In the genomic region with DNA sequence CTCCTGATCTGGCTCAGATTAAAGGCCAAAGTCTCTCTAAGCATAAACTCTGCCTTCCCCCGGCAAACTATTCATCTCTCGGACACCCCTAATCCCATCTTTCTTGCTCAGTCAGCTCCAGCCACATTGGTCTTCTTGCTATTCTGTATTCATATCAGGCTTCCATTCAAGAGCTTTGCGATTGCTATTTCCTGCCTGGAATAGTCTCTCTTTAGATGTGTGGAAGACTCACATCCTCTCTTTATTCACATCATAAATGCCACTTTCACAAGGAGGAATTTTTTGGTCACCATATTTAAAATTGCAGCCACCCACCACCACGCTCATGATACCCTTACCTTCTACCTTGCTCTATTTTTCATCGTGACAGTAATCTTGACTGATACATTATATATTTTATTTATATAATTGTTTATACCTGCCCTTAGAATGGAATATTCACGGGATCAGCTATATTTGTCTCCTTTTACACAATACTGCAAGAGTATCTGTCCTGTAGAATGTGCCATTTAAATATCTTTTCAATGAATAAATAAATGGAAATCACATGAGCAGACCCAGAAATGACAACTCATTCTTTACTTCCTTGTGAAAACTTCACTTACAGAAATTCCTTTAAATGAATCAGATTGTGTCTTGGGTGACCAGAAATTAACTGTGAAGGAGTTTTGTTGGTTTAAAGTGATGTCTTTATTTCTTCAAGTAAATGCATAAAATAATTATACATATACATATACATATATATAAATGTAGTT, we compare ENCODE assay signal across 20 cellular contexts.
DNase-seq lines count a peak whose midpoint lies in the region; TF ChIP-seq lines count a peak whose summit lies in the region.
"Had no signal": no experiment of that assay in that cellular context is flagged by ENCODE, and none has a peak within 500 bp of the region (broad histone marks: within the 10 kb centered on the region; RNA-seq: fewer than 3 reads in every experiment).

No MANE protein-coding gene starts in this region.

- TF ChIP-seq CTCF in brain microvascular endothelial cell (IDR thresholded peaks at IDR 0.05; ENCODE audit: low read depth, low read length, missing control alignments) = no peak
- no peak for TF ChIP-seq CTCF in osteocyte (IDR thresholded peaks at IDR 0.05)
- no peak for TF ChIP-seq CTCF in Calu3 (IDR thresholded peaks at IDR 0.05; ENCODE audit: unreplicated experiment)

- no TSS peak for BruUV-seq in Calu3 (replicated peaks; lab: Mats Ljungman, UMichigan)

- peak overlapping the region; percentile 85 for H3K27ac ChIP-seq in brain microvascular endothelial cell
- H3K27ac ChIP-seq: A549, KMS-11 had no signal

- CTCF ChIA-PET in Calu3 (lab: Charles Lee) = no interaction called here

- H3K27ac Mint-ChIP-seq in osteocyte (ENCODE audit: unreplicated experiment) (peak overlapping the region; percentile 91), Calu3 (ENCODE audit: unreplicated experiment) (no peak overlapping the region)
- no peak overlapping the region for H3K27ac Mint-ChIP-seq in activated T-helper 2 cell treated with anti-CD3 and anti-CD28 coated beads, Interferon-gamma antibody, Interleukin-2, Interleukin-4, amounts not matched to agents 10 μg/mL and 5 μg/mL and 100 μg/mL, durations not matched to agents 14 hours and 24 hours and 36 hours
- H3K27ac Mint-ChIP-seq: H9 had no signal

- intact Hi-C loops in posterior vena cava (cut with DNase I) (no loop called here), Calu3 (cut with micrococcal nuclease; ENCODE audit: unreplicated experiment) (no loop called here)
- intact Hi-C loops in activated T-helper 2 cell treated with anti-CD3 and anti-CD28 coated beads, Interferon-gamma antibody, Interleukin-2, Interleukin-4, amounts not matched to agents 10 μg/mL and 5 μg/mL and 100 μg/mL, durations not matched to agents 14 hours and 24 hours and 36 hours (cut with micrococcal nuclease) = no loop called here

- H3K9me3 Mint-ChIP-seq in osteocyte (ENCODE audit: unreplicated experiment) = peaks cover 19% of the 10 kb centered on the region
- peaks cover 15% of the 10 kb centered on the region for H3K9me3 Mint-ChIP-seq in activated T-helper 2 cell treated with anti-CD3 and anti-CD28 coated beads, Interferon-gamma antibody, Interleukin-2, Interleukin-4, amounts not matched to agents 10 μg/mL and 5 μg/mL and 100 μg/mL, durations not matched to agents 14 hours and 24 hours and 36 hours
- H3K9me3 Mint-ChIP-seq in Calu3 (ENCODE audit: low read depth, unreplicated experiment) = peaks cover 18% of the 10 kb centered on the region

- H3K36me3 Mint-ChIP-seq in osteocyte (ENCODE audit: unreplicated experiment) = peaks cover 11% of the 10 kb centered on the region
- no peaks in the 10 kb centered on the region for H3K36me3 Mint-ChIP-seq in activated T-helper 2 cell treated with anti-CD3 and anti-CD28 coated beads, Interferon-gamma antibody, Interleukin-2, Interleukin-4, amounts not matched to agents 10 μg/mL and 5 μg/mL and 100 μg/mL, durations not matched to agents 14 hours and 24 hours and 36 hours (ENCODE audit: low read depth)
- no peaks in the 10 kb centered on the region for H3K36me3 Mint-ChIP-seq in Calu3 (ENCODE audit: insufficient read depth, unreplicated experiment)

- no peaks in the 10 kb centered on the region for H3K27me3 Mint-ChIP-seq in osteocyte (ENCODE audit: unreplicated experiment)
- no peaks in the 10 kb centered on the region for H3K27me3 Mint-ChIP-seq in activated T-helper 2 cell treated with anti-CD3 and anti-CD28 coated beads, Interferon-gamma antibody, Interleukin-2, Interleukin-4, amounts not matched to agents 10 μg/mL and 5 μg/mL and 100 μg/mL, durations not matched to agents 14 hours and 24 hours and 36 hours (ENCODE audit: low read depth)
- no peaks in the 10 kb centered on the region for H3K27me3 Mint-ChIP-seq in Calu3 (ENCODE audit: unreplicated experiment)

- H3K27me3 ChIP-seq in brain microvascular endothelial cell (replicated peaks) = no peaks in the 10 kb centered on the region
- H3K27me3 ChIP-seq: BE2C had no signal

- no peak overlapping the region for H3K4me3 ChIP-seq in brain microvascular endothelial cell (ENCODE audit: low read depth, low read length)
- H3K4me3 ChIP-seq: A549, GM12878 had no signal

- peaks cover 60% of the 10 kb centered on the region for H3K4me1 Mint-ChIP-seq in osteocyte (ENCODE audit: unreplicated experiment)
- no peaks in the 10 kb centered on the region for H3K4me1 Mint-ChIP-seq in activated T-helper 2 cell treated with anti-CD3 and anti-CD28 coated beads, Interferon-gamma antibody, Interleukin-2, Interleukin-4, amounts not matched to agents 10 μg/mL and 5 μg/mL and 100 μg/mL, durations not matched to agents 14 hours and 24 hours and 36 hours (ENCODE audit: low read depth)
- no peaks in the 10 kb centered on the region for H3K4me1 Mint-ChIP-seq in Calu3 (ENCODE audit: low read depth, unreplicated experiment)

- no peaks in the 10 kb centered on the region for H3K36me3 ChIP-seq in brain microvascular endothelial cell (replicated peaks)
- H3K36me3 ChIP-seq: BE2C had no signal

- in situ Hi-C loops in brain microvascular endothelial cell (cut with HindIII; ENCODE audit: low pct_ligation_motif_present, low sequenced_read_pairs) = no loop called here

- no peak overlapping the region for H3K4me3 Mint-ChIP-seq in osteocyte (ENCODE audit: unreplicated experiment)
- no peak overlapping the region for H3K4me3 Mint-ChIP-seq in activated T-helper 2 cell treated with anti-CD3 and anti-CD28 coated beads, Interferon-gamma antibody, Interleukin-2, Interleukin-4, amounts not matched to agents 10 μg/mL and 5 μg/mL and 100 μg/mL, durations not matched to agents 14 hours and 24 hours and 36 hours (ENCODE audit: low read depth)
- H3K4me3 Mint-ChIP-seq in Calu3 (ENCODE audit: low read depth, unreplicated experiment) = no peak overlapping the region
- H3K4me3 Mint-ChIP-seq: H9 had no signal

- DNase-seq in HCEC 1CT = peak; percentile 32
- no peak for DNase-seq in brain microvascular endothelial cell
- DNase-seq in glomerular visceral epithelial cell (ENCODE audit: extremely low spot score) = peak; percentile 1
- no peak for DNase-seq in osteocyte (ENCODE audit: extremely low spot score, unreplicated experiment)
- DNase-seq in posterior vena cava (ENCODE audit: low spot score) = no peak
- DNase-seq in activated T-helper 2 cell treated with anti-CD3 and anti-CD28 coated beads, Interferon-gamma antibody, Interleukin-2, Interleukin-4, amounts not matched to agents 10 μg/mL and 5 μg/mL and 100 μg/mL, durations not matched to agents 14 hours and 24 hours and 36 hours (ENCODE audit: low spot score) = no peak
- DNase-seq in Calu3 = no peak
- DNase-seq in stimulated activated CD8-positive, alpha-beta memory T cell treated with anti-CD3 and anti-CD28 coated beads, Interleukin-4, amount 100 ng/mL, for 48 hours = no peak
- DNase-seq: BE2C, DMS 273 treated with DMSO at 0.1 percent for 48 hours, DMS79 treated with DMSO at 0.1 percent for 48 hours, H9, NCI-H1092 treated with DMSO at 0.1 percent for 48 hours, NCI-H146, NCI-H2029 treated with DMSO at 0.1 percent for 48 hours, NCI-H526, Right ventricle myocardium superior had no signal

Comparison
In these comparisons a context has a peak if more than half of its experiments do, and no peak if none do; other contexts are left out.
1. DNase-seq: peak in HCEC 1CT (single experiment) and glomerular visceral epithelial cell (single experiment); none in brain microvascular endothelial cell (single experiment), osteocyte (single experiment), posterior vena cava (single experiment), activated T-helper 2 cell treated with anti-CD3 and anti-CD28 coated beads, Interferon-gamma antibody, Interleukin-2, Interleukin-4, amounts not matched to agents 10 μg/mL and 5 μg/mL and 100 μg/mL, durations not matched to agents 14 hours and 24 hours and 36 hours (single experiment), Calu3 (single experiment) and stimulated activated CD8-positive, alpha-beta memory T cell treated with anti-CD3 and anti-CD28 coated beads, Interleukin-4, amount 100 ng/mL, for 48 hours (single experiment).